9 cellular contexts compared by ENCODE assay signal in genomic region chr2:44578401-44579135, GRCh38.
DNase-seq lines count a peak whose midpoint lies in the region; ATAC-seq and TF ChIP-seq lines count a peak whose summit lies in the region.
"Had no signal": no experiment of that assay in that cellular context is flagged by ENCODE, and none has a peak within 500 bp of the region (broad histone marks: within the 10 kb centered on the region; RNA-seq: fewer than 3 reads in every experiment).

No MANE protein-coding gene starts in this region.

- peaks cover under 1% of the 10 kb centered on the region for H3K36me3 Mint-ChIP-seq in activated CD8-positive, alpha-beta T cell treated with anti-CD3 and anti-CD28 coated beads, Interleukin-2, amount 10 ng/mL, durations not matched to agents 7 days and 5 days (ENCODE audit: low read depth)

- no peaks in the 10 kb centered on the region for H3K27me3 Mint-ChIP-seq in activated CD8-positive, alpha-beta T cell treated with anti-CD3 and anti-CD28 coated beads, Interleukin-2, amount 10 ng/mL, durations not matched to agents 7 days and 5 days (ENCODE audit: low read depth)

- H3K36me3 ChIP-seq in osteoblast (ENCODE audit: insufficient read depth, low read length) (no peaks in the 10 kb centered on the region), SJCRH30 (no peaks in the 10 kb centered on the region)

- H3K4me1 ChIP-seq in osteoblast (ENCODE audit: insufficient read depth, low read length) (peaks cover 10% of the 10 kb centered on the region), SJCRH30 (no peaks in the 10 kb centered on the region; the same call in 1 of the 2 replicates)

- ATAC-seq in HG03064 (IDR thresholded peaks at IDR 0.05; ENCODE audit: low read depth, unreplicated experiment) = peak; percentile 53
- peak; percentile 53 for ATAC-seq in activated CD8-positive, alpha-beta T cell treated with anti-CD3 and anti-CD28 coated beads, Interleukin-2, amount 10 ng/mL, durations not matched to agents 7 days and 5 days
- ATAC-seq in GM19397 (IDR thresholded peaks at IDR 0.05; ENCODE audit: unreplicated experiment) = no peak

- H2AFZ ChIP-seq in osteoblast (ENCODE audit: low read length) = peak overlapping the region; percentile 37

- DNase-seq in GM13977 (ENCODE audit: low spot score) = peak; percentile 62
- no peak for DNase-seq in activated CD8-positive, alpha-beta T cell treated with anti-CD3 and anti-CD28 coated beads, Interleukin-2, amount 10 ng/mL, durations not matched to agents 7 days and 5 days
- no peak for DNase-seq in osteoblast (ENCODE audit: insufficient read length, low spot score, missing footprints)
- no peak for DNase-seq in nucleus accumbens (lab: John Stamatoyannopoulos, UW)
- DNase-seq in RPMI8226 = no peak
- no peak for DNase-seq in SJCRH30

- H3K4me2 ChIP-seq in osteoblast (ENCODE audit: insufficient read depth, low read length) = peak overlapping the region; percentile 67

- H3K9me3 Mint-ChIP-seq in activated CD8-positive, alpha-beta T cell treated with anti-CD3 and anti-CD28 coated beads, Interleukin-2, amount 10 ng/mL, durations not matched to agents 7 days and 5 days (ENCODE audit: insufficient read depth) = no peaks in the 10 kb centered on the region

- H3K27ac ChIP-seq in osteoblast (ENCODE audit: low read depth, low read length) (no peak overlapping the region), SJCRH30 (no peak overlapping the region)

- POLR2A ChIA-PET in activated CD8-positive, alpha-beta T cell treated with anti-CD3 and anti-CD28 coated beads, Interleukin-2, amount 10 ng/mL, durations not matched to agents 7 days and 5 days (lab: Charles Lee) = no interaction called here

- H3K27me3 ChIP-seq in osteoblast (ENCODE audit: insufficient read depth, low read length) (no peaks in the 10 kb centered on the region), SJCRH30 (no peaks in the 10 kb centered on the region)

- peaks cover 29% of the 10 kb centered on the region for H3K4me1 Mint-ChIP-seq in activated CD8-positive, alpha-beta T cell treated with anti-CD3 and anti-CD28 coated beads, Interleukin-2, amount 10 ng/mL, durations not matched to agents 7 days and 5 days (ENCODE audit: low read depth)

- H3K4me3 Mint-ChIP-seq in activated CD8-positive, alpha-beta T cell treated with anti-CD3 and anti-CD28 coated beads, Interleukin-2, amount 10 ng/mL, durations not matched to agents 7 days and 5 days = peak overlapping the region; percentile 4

- TF ChIP-seq CTCF in GM13977 (IDR thresholded peaks at IDR 0.05; ENCODE audit: extremely low read depth, insufficient read depth, missing control alignments) (no peak), osteoblast (IDR thresholded peaks at IDR 0.05; ENCODE audit: extremely low read depth, low read depth, low read length) (no peak)

- H3K4me3 ChIP-seq in osteoblast (ENCODE audit: insufficient read depth, low read length) (peak overlapping the region; percentile 55), SJCRH30 (no peak overlapping the region)

- in situ Hi-C loops in GM13977 (cut with MboI; ENCODE audit: low pct_unique_long_range_greater_than_20kb, low sequenced_read_pairs, unreplicated experiment) = no loop called here

- CTCF ChIA-PET in activated CD8-positive, alpha-beta T cell treated with anti-CD3 and anti-CD28 coated beads, Interleukin-2, amount 10 ng/mL, durations not matched to agents 7 days and 5 days (lab: Charles Lee) = interaction anchor here (1.1 to 1.7 kb wide), 2 partner anchors 55 to 99 kb away, joined by 3 to 5 read pairs; no protein-coding TSS in a partner anchor

- H3K27ac Mint-ChIP-seq in activated CD8-positive, alpha-beta T cell treated with anti-CD3 and anti-CD28 coated beads, Interleukin-2, amount 10 ng/mL, durations not matched to agents 7 days and 5 days = peak overlapping the region; percentile 2
- H3K27ac Mint-ChIP-seq: progenitor cell of endocrine pancreas had no signal

- H3K9me3 ChIP-seq in osteoblast (ENCODE audit: low read depth, low read length) (no peaks in the 10 kb centered on the region), SJCRH30 (replicated peaks) (0 out of 2 replicates have a peak, but pooled peaks cover 3% of the 10 kb centered on the region)

- H4K20me1 ChIP-seq in osteoblast (ENCODE audit: insufficient read depth, low read length) = no peaks in the 10 kb centered on the region

- H3K79me2 ChIP-seq in osteoblast (ENCODE audit: insufficient read depth, low read length) = no peaks in the 10 kb centered on the region
